ENCODE assay signal across 1 cellular context in genomic region chr2:69171829-69172228, GRCh38.
TF ChIP-seq lines count a peak whose summit lies in the region.

No MANE protein-coding gene starts in this region.

TF ChIP-seq in IMR-90, 13 proteins besides CTCF, POLR2A, EP300 and RAD21 (continued from another document):
- TF ChIP-seq MAFK (IDR thresholded peaks at IDR 0.05; ENCODE audit: low read depth, low read length) (no peak), ELK1 (IDR thresholded peaks at IDR 0.05; ENCODE audit: borderline replicate concordance, low read depth, low read length) (no peak), FOS (IDR thresholded peaks at IDR 0.05; ENCODE audit: low read depth, low read length) (no peak), BHLHE40 (IDR thresholded peaks at IDR 0.05; ENCODE audit: low read depth, low read length) (no peak), MAZ (IDR thresholded peaks at IDR 0.05; ENCODE audit: borderline replicate concordance, low read depth, low read length) (no peak), CEBPB (IDR thresholded peaks at IDR 0.05; ENCODE audit: low read depth, low read length) (no peak), MXI1 (IDR thresholded peaks at IDR 0.05; ENCODE audit: borderline replicate concordance, low read depth, low read length) (no peak), NFE2L2 (IDR thresholded peaks at IDR 0.05; ENCODE audit: low read depth, low read length) (no peak), SMC3 (IDR thresholded peaks at IDR 0.05; ENCODE audit: low read depth, low read length) (no peak)
